Comparison of ENCODE assay signal across 1 cellular context in the genomic region with DNA sequence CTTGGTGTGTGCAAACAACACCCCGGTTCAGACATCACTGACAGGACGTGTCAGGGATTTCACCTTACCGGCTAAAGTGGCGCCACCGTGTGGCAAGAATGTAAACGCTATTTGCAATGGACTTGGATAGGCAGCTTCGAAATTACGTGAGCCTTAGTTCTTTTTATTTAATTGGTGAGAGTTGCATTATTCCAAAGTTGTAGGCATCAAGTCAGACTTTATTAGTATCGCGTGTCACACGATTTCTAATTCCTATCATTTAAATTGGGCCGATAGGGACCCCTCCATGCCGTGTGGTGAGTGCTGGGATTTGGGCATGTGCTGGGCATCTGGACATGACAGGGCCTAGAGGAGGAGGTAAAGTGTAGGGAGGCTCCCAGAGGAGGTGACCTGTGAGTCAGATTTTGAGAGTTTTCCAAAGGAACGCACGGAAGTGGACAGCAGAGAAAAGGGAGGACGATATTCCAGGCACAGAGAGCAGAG.
A peak's percentile ranks its signal among the peaks of the same experiment; 100 is the strongest.
TF ChIP-seq lines count a peak whose summit lies in the region.

No MANE protein-coding gene starts in this region.

TF ChIP-seq in HepG2, 621 proteins besides CTCF, POLR2A, EP300 and RAD21 (continued from another document and continues in another):
- TF ChIP-seq, protein P1, sequence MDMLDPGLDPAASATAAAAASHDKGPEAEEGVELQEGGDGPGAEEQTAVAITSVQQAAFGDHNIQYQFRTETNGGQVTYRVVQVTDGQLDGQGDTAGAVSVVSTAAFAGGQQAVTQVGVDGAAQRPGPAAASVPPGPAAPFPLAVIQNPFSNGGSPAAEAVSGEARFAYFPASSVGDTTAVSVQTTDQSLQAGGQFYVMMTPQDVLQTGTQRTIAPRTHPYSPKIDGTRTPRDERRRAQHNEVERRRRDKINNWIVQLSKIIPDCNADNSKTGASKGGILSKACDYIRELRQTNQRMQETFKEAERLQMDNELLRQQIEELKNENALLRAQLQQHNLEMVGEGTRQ (IDR thresholded peaks at IDR 0.05; ENCODE audit: low read depth, low read length) = no peak
- TF ChIP-seq, protein P1 (CRISPR knock-in tag; IDR thresholded peaks at IDR 0.05; ENCODE audit: borderline replicate concordance) = no peak
- TF ChIP-seq, protein P2, sequence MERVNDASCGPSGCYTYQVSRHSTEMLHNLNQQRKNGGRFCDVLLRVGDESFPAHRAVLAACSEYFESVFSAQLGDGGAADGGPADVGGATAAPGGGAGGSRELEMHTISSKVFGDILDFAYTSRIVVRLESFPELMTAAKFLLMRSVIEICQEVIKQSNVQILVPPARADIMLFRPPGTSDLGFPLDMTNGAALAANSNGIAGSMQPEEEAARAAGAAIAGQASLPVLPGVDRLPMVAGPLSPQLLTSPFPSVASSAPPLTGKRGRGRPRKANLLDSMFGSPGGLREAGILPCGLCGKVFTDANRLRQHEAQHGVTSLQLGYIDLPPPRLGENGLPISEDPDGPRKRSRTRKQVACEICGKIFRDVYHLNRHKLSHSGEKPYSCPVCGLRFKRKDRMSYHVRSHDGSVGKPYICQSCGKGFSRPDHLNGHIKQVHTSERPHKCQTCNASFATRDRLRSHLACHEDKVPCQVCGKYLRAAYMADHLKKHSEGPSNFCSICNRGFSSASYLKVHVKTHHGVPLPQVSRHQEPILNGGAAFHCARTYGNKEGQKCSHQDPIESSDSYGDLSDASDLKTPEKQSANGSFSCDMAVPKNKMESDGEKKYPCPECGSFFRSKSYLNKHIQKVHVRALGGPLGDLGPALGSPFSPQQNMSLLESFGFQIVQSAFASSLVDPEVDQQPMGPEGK (CRISPR knock-in tag; IDR thresholded peaks at IDR 0.05) = peak; percentile 62; the same call in 1 of the 2 replicates
- TF ChIP-seq, protein P3, sequence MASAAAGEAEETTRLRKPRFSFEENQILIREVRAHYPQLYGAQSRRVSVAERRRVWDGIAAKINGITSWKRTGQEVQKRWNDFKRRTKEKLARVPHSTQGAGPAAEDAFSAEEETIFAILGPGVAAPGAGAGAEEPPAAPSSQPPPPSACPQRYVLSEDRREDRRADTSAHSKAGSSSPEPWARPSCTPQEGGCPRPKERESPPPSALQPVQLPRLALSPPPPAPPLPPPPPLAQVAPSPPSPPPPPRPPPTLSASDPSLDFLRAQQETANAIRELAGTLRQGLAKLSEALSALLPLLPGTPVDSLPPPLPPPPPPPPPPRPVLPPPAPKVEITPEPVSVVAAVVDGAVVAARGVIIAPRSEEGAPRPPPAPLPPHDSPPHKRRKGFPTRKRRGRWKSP (CRISPR knock-in tag; IDR thresholded peaks at IDR 0.05) = no peak
- TF ChIP-seq, protein P4, sequence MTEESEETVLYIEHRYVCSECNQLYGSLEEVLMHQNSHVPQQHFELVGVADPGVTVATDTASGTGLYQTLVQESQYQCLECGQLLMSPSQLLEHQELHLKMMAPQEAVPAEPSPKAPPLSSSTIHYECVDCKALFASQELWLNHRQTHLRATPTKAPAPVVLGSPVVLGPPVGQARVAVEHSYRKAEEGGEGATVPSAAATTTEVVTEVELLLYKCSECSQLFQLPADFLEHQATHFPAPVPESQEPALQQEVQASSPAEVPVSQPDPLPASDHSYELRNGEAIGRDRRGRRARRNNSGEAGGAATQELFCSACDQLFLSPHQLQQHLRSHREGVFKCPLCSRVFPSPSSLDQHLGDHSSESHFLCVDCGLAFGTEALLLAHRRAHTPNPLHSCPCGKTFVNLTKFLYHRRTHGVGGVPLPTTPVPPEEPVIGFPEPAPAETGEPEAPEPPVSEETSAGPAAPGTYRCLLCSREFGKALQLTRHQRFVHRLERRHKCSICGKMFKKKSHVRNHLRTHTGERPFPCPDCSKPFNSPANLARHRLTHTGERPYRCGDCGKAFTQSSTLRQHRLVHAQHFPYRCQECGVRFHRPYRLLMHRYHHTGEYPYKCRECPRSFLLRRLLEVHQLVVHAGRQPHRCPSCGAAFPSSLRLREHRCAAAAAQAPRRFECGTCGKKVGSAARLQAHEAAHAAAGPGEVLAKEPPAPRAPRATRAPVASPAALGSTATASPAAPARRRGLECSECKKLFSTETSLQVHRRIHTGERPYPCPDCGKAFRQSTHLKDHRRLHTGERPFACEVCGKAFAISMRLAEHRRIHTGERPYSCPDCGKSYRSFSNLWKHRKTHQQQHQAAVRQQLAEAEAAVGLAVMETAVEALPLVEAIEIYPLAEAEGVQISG (CRISPR knock-in tag; IDR thresholded peaks at IDR 0.05) = peak; percentile 25; the same call in 1 of the 2 replicates
- TF ChIP-seq TSC22D2 (CRISPR knock-in tag; IDR thresholded peaks at IDR 0.05; ENCODE audit: borderline replicate concordance) (0 out of 2 replicates have a peak, but pooled peaks have one; percentile 16), ZNF563 (CRISPR knock-in tag; IDR thresholded peaks at IDR 0.05) (no peak; the same call in 1 of the 2 replicates), SALL1 (CRISPR knock-in tag; IDR thresholded peaks at IDR 0.05) (peak; percentile 47), ZBTB20 (CRISPR knock-in tag; IDR thresholded peaks at IDR 0.05; ENCODE audit: borderline replicate concordance, low read depth) (peak; percentile 49; the same call in 1 of the 2 replicates), TARDBP (CRISPR knock-in tag; IDR thresholded peaks at IDR 0.05) (no peak), STAG1 (CRISPR knock-in tag; IDR thresholded peaks at IDR 0.05) (peak; percentile 80), ZNF274 (CRISPR knock-in tag; IDR thresholded peaks at IDR 0.05) (no peak; the same call in 1 of the 2 replicates), NBN (conservative IDR thresholded peaks at IDR 0.05) (no peak), ZNF75D (CRISPR knock-in tag; IDR thresholded peaks at IDR 0.05; ENCODE audit: borderline replicate concordance) (no peak), SRSF4 (IDR thresholded peaks at IDR 0.05; ENCODE audit: low read depth, low read length, poor library complexity, severe bottlenecking) (no peak), ZNF598 (CRISPR knock-in tag; IDR thresholded peaks at IDR 0.05; ENCODE audit: borderline replicate concordance) (no peak), HMG20B (CRISPR knock-in tag; conservative IDR thresholded peaks at IDR 0.05) (no peak), ARNTL (CRISPR knock-in tag; IDR thresholded peaks at IDR 0.05) (0 out of 2 replicates have a peak, but pooled peaks have one; percentile 53), ELF1 (CRISPR knock-in tag; IDR thresholded peaks at IDR 0.05) (no peak), RARA (CRISPR knock-in tag; IDR thresholded peaks at IDR 0.05) (0 out of 2 replicates have a peak, but pooled peaks have one; percentile 27), ATM (IDR thresholded peaks at IDR 0.05; ENCODE audit: borderline replicate concordance) (no peak), ZNF790 (CRISPR knock-in tag; IDR thresholded peaks at IDR 0.05; ENCODE audit: borderline replicate concordance) (no peak), ZNF12 (CRISPR knock-in tag; IDR thresholded peaks at IDR 0.05) (no peak), PAX8 (CRISPR knock-in tag; IDR thresholded peaks at IDR 0.05; ENCODE audit: borderline replicate concordance) (no peak), ZNF317 (CRISPR knock-in tag; IDR thresholded peaks at IDR 0.05) (peak; percentile 21; the same call in 1 of the 2 replicates), LCORL (IDR thresholded peaks at IDR 0.05) (no peak), LCORL (CRISPR knock-in tag; IDR thresholded peaks at IDR 0.05) (peak; percentile 47; the same call in 1 of the 2 replicates), TEAD3 (CRISPR knock-in tag; optimal IDR thresholded peaks at IDR 0.05; ENCODE audit: borderline replicate concordance) (peak; percentile 100), PPARG (CRISPR knock-in tag; conservative IDR thresholded peaks at IDR 0.05) (peak; percentile 58; the same call in 1 of the 2 replicates), NFE2 (CRISPR knock-in tag; IDR thresholded peaks at IDR 0.05) (no peak), ZMYM4 (CRISPR knock-in tag; IDR thresholded peaks at IDR 0.05) (peak; percentile 35; the same call in 1 of the 2 replicates), REXO4 (CRISPR knock-in tag; IDR thresholded peaks at IDR 0.05; ENCODE audit: borderline replicate concordance) (no peak), ZZZ3 (CRISPR knock-in tag; IDR thresholded peaks at IDR 0.05; ENCODE audit: borderline replicate concordance) (no peak), ZNF263 (CRISPR knock-in tag; IDR thresholded peaks at IDR 0.05) (peak; percentile 68)
- TF ChIP-seq, protein P5, sequence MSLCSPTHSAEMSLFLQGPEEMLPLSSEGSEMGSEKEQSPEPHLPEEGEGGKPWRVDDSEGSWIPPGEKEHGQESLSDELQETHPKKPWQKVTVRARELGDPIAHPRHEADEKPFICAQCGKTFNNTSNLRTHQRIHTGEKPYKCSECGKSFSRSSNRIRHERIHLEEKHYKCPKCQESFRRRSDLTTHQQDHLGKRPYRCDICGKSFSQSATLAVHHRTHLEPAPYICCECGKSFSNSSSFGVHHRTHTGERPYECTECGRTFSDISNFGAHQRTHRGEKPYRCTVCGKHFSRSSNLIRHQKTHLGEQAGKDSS (CRISPR knock-in tag; IDR thresholded peaks at IDR 0.05; ENCODE audit: borderline replicate concordance, low read depth) = peak; percentile 55; the same call in 1 of the 2 replicates
- TF ChIP-seq, protein P6, sequence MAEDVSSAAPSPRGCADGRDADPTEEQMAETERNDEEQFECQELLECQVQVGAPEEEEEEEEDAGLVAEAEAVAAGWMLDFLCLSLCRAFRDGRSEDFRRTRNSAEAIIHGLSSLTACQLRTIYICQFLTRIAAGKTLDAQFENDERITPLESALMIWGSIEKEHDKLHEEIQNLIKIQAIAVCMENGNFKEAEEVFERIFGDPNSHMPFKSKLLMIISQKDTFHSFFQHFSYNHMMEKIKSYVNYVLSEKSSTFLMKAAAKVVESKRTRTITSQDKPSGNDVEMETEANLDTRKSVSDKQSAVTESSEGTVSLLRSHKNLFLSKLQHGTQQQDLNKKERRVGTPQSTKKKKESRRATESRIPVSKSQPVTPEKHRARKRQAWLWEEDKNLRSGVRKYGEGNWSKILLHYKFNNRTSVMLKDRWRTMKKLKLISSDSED (CRISPR knock-in tag; IDR thresholded peaks at IDR 0.05) = no peak
- TF ChIP-seq, protein P7, sequence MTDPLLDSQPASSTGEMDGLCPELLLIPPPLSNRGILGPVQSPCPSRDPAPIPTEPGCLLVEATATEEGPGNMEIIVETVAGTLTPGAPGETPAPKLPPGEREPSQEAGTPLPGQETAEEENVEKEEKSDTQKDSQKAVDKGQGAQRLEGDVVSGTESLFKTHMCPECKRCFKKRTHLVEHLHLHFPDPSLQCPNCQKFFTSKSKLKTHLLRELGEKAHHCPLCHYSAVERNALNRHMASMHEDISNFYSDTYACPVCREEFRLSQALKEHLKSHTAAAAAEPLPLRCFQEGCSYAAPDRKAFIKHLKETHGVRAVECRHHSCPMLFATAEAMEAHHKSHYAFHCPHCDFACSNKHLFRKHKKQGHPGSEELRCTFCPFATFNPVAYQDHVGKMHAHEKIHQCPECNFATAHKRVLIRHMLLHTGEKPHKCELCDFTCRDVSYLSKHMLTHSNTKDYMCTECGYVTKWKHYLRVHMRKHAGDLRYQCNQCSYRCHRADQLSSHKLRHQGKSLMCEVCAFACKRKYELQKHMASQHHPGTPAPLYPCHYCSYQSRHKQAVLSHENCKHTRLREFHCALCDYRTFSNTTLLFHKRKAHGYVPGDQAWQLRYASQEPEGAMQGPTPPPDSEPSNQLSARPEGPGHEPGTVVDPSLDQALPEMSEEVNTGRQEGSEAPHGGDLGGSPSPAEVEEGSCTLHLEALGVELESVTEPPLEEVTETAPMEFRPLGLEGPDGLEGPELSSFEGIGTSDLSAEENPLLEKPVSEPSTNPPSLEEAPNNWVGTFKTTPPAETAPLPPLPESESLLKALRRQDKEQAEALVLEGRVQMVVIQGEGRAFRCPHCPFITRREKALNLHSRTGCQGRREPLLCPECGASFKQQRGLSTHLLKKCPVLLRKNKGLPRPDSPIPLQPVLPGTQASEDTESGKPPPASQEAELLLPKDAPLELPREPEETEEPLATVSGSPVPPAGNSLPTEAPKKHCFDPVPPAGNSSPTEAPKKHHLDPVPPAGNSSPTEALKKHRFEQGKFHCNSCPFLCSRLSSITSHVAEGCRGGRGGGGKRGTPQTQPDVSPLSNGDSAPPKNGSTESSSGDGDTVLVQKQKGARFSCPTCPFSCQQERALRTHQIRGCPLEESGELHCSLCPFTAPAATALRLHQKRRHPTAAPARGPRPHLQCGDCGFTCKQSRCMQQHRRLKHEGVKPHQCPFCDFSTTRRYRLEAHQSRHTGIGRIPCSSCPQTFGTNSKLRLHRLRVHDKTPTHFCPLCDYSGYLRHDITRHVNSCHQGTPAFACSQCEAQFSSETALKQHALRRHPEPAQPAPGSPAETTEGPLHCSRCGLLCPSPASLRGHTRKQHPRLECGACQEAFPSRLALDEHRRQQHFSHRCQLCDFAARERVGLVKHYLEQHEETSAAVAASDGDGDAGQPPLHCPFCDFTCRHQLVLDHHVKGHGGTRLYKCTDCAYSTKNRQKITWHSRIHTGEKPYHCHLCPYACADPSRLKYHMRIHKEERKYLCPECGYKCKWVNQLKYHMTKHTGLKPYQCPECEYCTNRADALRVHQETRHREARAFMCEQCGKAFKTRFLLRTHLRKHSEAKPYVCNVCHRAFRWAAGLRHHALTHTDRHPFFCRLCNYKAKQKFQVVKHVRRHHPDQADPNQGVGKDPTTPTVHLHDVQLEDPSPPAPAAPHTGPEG (CRISPR knock-in tag; IDR thresholded peaks at IDR 0.05) = 0 out of 2 replicates have a peak, but pooled peaks have one; percentile 44
